In genomic region chr19:5585461-5586299, GRCh38 we compare ENCODE assay signal across 9 cellular contexts. TPM values are rescaled to one million over a fixed set of nuclear protein-coding genes. Genes with fewer than 3 reads are reported as not detected.
DNase-seq lines count a peak whose midpoint lies in the region; ATAC-seq and TF ChIP-seq lines count a peak whose summit lies in the region.
"Had no signal": no experiment of that assay in that cellular context is flagged by ENCODE, and none has a peak within 500 bp of the region (broad histone marks: within the 10 kb centered on the region; RNA-seq: fewer than 3 reads in every experiment).

No MANE protein-coding gene starts in this region.

- 16% methylated on average over 29 of the region's 29 CpGs for WGBS in HUES64

- no peaks in the 10 kb centered on the region for H3K27me3 ChIP-seq in HUES64 (ENCODE audit: insufficient read depth, low read length)
- no peaks in the 10 kb centered on the region for H3K27me3 ChIP-seq in foreskin keratinocyte

- no peak for TF ChIP-seq CTCF in foreskin keratinocyte (conservative IDR thresholded peaks at IDR 0.05)

- H3K27ac ChIP-seq in HUES64 (ENCODE audit: low read depth, low read length) (peak overlapping the region; percentile 92), foreskin keratinocyte (no peak overlapping the region)

- H3K9me3 ChIP-seq in HUES64 (ENCODE audit: insufficient read depth, low read depth, low read length), result no peaks in the 10 kb centered on the region

- DNase-seq in activated CD8-positive, alpha-beta memory T cell treated with anti-CD3 and anti-CD28 coated beads, Interleukin-2, amount 50 U/mL, for 4 hours, result peak; percentile 52
- DNase-seq in foreskin keratinocyte (no peak), retina (peak; percentile 90), NOMO-1 treated with dmso at 0.1 percent for 144 hours (lab: John Stamatoyannopoulos, UW; ENCODE audit: unreplicated experiment) (no peak), NCI-H748 treated with DMSO at 0.1 percent for 48 hours (lab: John Stamatoyannopoulos, UW) (no peak)

- peak overlapping the region; percentile 31 for H3K4me3 ChIP-seq in HUES64 (ENCODE audit: low read length)

- ATAC-seq in foreskin keratinocyte (peak; percentile 30), GM19397 (IDR thresholded peaks at IDR 0.05; ENCODE audit: unreplicated experiment) (no peak), HG03045 (IDR thresholded peaks at IDR 0.05; ENCODE audit: unreplicated experiment) (no peak)

- H3K9ac ChIP-seq in HUES64 (ENCODE audit: low read depth, low read length), result peak overlapping the region; percentile 27

- peaks cover 40% of the 10 kb centered on the region for H3K36me3 ChIP-seq in HUES64 (ENCODE audit: insufficient read depth, low read length)

- H3K4me1 ChIP-seq in HUES64 (ENCODE audit: insufficient read depth, low read length) (peaks cover 17% of the 10 kb centered on the region), foreskin keratinocyte (no peaks in the 10 kb centered on the region)

RNA-seq across cellular contexts. Expression of gene TINCR, which starts 17.9 kb away (rescaled TPM):
- polyA plus RNA-seq in HUES64 (2013, experiment 1 of 2), result 0.45 TPM
- polyA plus RNA-seq in HUES64 (2013, experiment 2 of 2), result 0.44 TPM
- 0.46 and 1.1 TPM in 2 replicates for total RNA-seq in foreskin keratinocyte
- polyA plus RNA-seq in foreskin keratinocyte, result 1.0 and 1.1 TPM in 2 replicates
- total RNA-seq: glomerular endothelial cell had no signal

RNA-seq across cellular contexts. Expression of gene SAFB2, which starts 36.9 kb away (rescaled TPM):
- polyA plus RNA-seq in HUES64 (2013, experiment 1 of 2), result 36.2 TPM
- polyA plus RNA-seq in HUES64 (2013, experiment 2 of 2), result 29.2 TPM
- total RNA-seq in foreskin keratinocyte, result 25.1 and 32.8 TPM in 2 replicates
- polyA plus RNA-seq in foreskin keratinocyte, result 27.3 and 30.9 TPM in 2 replicates

RNA-seq across cellular contexts. Expression of gene SAFB, which starts 37.2 kb away (rescaled TPM):
- 74.9 TPM for polyA plus RNA-seq in HUES64 (2013, experiment 1 of 2)
- polyA plus RNA-seq in HUES64 (2013, experiment 2 of 2), result 71.2 TPM
- total RNA-seq in foreskin keratinocyte, result 50.4 and 71.0 TPM in 2 replicates
- polyA plus RNA-seq in foreskin keratinocyte, result 43.0 and 53.5 TPM in 2 replicates

Comparison
In these comparisons a context has a peak if more than half of its experiments do, and no peak if none do; other contexts are left out.
1. DNase-seq: peak in activated CD8-positive, alpha-beta memory T cell treated with anti-CD3 and anti-CD28 coated beads, Interleukin-2, amount 50 U/mL, for 4 hours (single experiment) and retina (single experiment); none in foreskin keratinocyte (0 of 2), NOMO-1 treated with dmso at 0.1 percent for 144 hours (single experiment) and NCI-H748 treated with DMSO at 0.1 percent for 48 hours (single experiment).